Comparison of ENCODE assay signal across 1 cellular context in the genomic region with DNA sequence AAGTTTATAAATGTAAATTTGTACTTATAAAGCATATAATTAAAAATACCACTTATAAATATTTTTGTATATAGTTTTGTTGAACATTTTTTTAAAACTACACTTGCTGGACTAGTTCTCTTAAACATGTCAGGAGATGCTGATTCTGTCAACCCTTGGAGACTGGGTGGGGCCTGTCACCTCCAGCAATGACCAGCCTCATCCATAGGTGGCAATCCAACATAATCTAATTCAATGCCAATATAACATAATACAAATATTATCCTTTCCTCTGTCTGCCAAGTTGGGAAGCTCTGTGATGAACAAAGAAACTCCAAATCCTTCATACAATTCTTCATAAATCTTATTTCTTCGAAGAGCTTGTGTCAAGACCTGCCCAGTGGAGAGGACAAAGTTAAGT.
TF ChIP-seq lines count a peak whose summit lies in the region.

No MANE protein-coding gene starts in this region.

TF ChIP-seq in GM12878, 131 proteins besides CTCF, POLR2A, EP300 and RAD21 (continued from another document):
- TF ChIP-seq, protein P1, sequence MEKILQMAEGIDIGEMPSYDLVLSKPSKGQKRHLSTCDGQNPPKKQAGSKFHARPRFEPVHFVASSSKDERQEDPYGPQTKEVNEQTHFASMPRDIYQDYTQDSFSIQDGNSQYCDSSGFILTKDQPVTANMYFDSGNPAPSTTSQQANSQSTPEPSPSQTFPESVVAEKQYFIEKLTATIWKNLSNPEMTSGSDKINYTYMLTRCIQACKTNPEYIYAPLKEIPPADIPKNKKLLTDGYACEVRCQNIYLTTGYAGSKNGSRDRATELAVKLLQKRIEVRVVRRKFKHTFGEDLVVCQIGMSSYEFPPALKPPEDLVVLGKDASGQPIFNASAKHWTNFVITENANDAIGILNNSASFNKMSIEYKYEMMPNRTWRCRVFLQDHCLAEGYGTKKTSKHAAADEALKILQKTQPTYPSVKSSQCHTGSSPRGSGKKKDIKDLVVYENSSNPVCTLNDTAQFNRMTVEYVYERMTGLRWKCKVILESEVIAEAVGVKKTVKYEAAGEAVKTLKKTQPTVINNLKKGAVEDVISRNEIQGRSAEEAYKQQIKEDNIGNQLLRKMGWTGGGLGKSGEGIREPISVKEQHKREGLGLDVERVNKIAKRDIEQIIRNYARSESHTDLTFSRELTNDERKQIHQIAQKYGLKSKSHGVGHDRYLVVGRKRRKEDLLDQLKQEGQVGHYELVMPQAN (conservative IDR thresholded peaks at IDR 0.05) = no peak
- TF ChIP-seq ASH2L (IDR thresholded peaks at IDR 0.05; ENCODE audit: borderline replicate concordance, low read depth) = no peak
- TF ChIP-seq BACH1 (IDR thresholded peaks at IDR 0.05; ENCODE audit: borderline replicate concordance) = no peak
- TF ChIP-seq, protein P2, sequence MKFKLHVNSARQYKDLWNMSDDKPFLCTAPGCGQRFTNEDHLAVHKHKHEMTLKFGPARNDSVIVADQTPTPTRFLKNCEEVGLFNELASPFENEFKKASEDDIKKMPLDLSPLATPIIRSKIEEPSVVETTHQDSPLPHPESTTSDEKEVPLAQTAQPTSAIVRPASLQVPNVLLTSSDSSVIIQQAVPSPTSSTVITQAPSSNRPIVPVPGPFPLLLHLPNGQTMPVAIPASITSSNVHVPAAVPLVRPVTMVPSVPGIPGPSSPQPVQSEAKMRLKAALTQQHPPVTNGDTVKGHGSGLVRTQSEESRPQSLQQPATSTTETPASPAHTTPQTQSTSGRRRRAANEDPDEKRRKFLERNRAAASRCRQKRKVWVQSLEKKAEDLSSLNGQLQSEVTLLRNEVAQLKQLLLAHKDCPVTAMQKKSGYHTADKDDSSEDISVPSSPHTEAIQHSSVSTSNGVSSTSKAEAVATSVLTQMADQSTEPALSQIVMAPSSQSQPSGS (IDR thresholded peaks at IDR 0.05; ENCODE audit: low read length) = no peak
- no peak for TF ChIP-seq ETV6 (conservative IDR thresholded peaks at IDR 0.05 in 1 of 2, IDR thresholded peaks at IDR 0.05 in 1 of 2; ENCODE audit: borderline replicate concordance in 1 of 2, low read depth in 1 of 2)
- TF ChIP-seq FOS (IDR thresholded peaks at IDR 0.05; ENCODE audit: borderline replicate concordance, extremely low read depth, insufficient read length) = no peak
- TF ChIP-seq, protein P3, sequence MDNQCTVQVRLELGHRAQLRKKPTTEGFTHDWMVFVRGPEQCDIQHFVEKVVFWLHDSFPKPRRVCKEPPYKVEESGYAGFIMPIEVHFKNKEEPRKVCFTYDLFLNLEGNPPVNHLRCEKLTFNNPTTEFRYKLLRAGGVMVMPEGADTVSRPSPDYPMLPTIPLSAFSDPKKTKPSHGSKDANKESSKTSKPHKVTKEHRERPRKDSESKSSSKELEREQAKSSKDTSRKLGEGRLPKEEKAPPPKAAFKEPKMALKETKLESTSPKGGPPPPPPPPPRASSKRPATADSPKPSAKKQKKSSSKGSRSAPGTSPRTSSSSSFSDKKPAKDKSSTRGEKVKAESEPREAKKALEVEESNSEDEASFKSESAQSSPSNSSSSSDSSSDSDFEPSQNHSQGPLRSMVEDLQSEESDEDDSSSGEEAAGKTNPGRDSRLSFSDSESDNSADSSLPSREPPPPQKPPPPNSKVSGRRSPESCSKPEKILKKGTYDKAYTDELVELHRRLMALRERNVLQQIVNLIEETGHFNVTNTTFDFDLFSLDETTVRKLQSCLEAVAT (IDR thresholded peaks at IDR 0.05) = no peak
- TF ChIP-seq SMC3 (IDR thresholded peaks at IDR 0.05; ENCODE audit: borderline replicate concordance, low read length) = peak; percentile 20; the same call in 1 of the 2 replicates
